ENCODE assay signal across 15 cellular contexts in genomic region chr19:33312065-33312464, GRCh38.
"Had no signal": no experiment of that assay in that cellular context is flagged by ENCODE, and none has a peak within 500 bp of the region (broad histone marks: within the 10 kb centered on the region; RNA-seq: fewer than 3 reads in every experiment).

No MANE protein-coding gene starts in this region.

- H3K4me3 Mint-ChIP-seq: naive thymus-derived CD8-positive, alpha-beta T cell; stimulated activated naive B cell treated with anti-CD40 and anti-IgM and Interleukin-4, amounts not matched to agents 10 μg/mL and 1 μg/mL and 100 μg/mL, for 72 hours; stimulated activated naive CD8-positive, alpha-beta T cell treated with anti-CD3 and anti-CD28 coated beads, Interleukin-15, amount 100 ng/mL, for 72 hours had no signal

- H3K4me2 ChIP-seq: hepatocyte had no signal

- H3K9me3 Mint-ChIP-seq: naive thymus-derived CD8-positive, alpha-beta T cell; stimulated activated naive CD8-positive, alpha-beta T cell treated with anti-CD3 and anti-CD28 coated beads, Interleukin-15, amount 100 ng/mL, for 72 hours had no signal

- H3K27ac Mint-ChIP-seq: naive thymus-derived CD8-positive, alpha-beta T cell; stimulated activated naive B cell treated with anti-CD40 and anti-IgM and Interleukin-4, amounts not matched to agents 10 μg/mL and 1 μg/mL and 100 μg/mL, for 72 hours; stimulated activated naive CD8-positive, alpha-beta T cell treated with anti-CD3 and anti-CD28 coated beads, Interleukin-15, amount 100 ng/mL, for 72 hours had no signal

- H3K79me2 ChIP-seq: hepatocyte had no signal

- H3K4me3 ChIP-seq: hepatocyte, mucosa of descending colon, right atrium auricular region, sigmoid colon, skin epidermis, testis, tibial nerve had no signal

- H3K4me1 Mint-ChIP-seq: naive thymus-derived CD8-positive, alpha-beta T cell; stimulated activated naive B cell treated with anti-CD40 and anti-IgM and Interleukin-4, amounts not matched to agents 10 μg/mL and 1 μg/mL and 100 μg/mL, for 72 hours; stimulated activated naive CD8-positive, alpha-beta T cell treated with anti-CD3 and anti-CD28 coated beads, Interleukin-15, amount 100 ng/mL, for 72 hours had no signal

- H3K4me1 ChIP-seq: right atrium auricular region, testis, tibial nerve had no signal

- H3K27me3 ChIP-seq: hepatocyte, neutrophil, right atrium auricular region, testis had no signal

- H3K27ac ChIP-seq: hepatocyte, neutrophil, right atrium auricular region, sigmoid colon, testis, tibial nerve had no signal

- H3K36me3 Mint-ChIP-seq: naive thymus-derived CD8-positive, alpha-beta T cell had no signal

- H2AFZ ChIP-seq: hepatocyte had no signal

- H3K9me3 ChIP-seq: mucosa of descending colon, right atrium auricular region, sigmoid colon, testis, tibial nerve had no signal

- DNase-seq: foreskin melanocyte; left ventricle myocardium superior; mesendoderm; naive thymus-derived CD8-positive, alpha-beta T cell; sigmoid colon; stimulated activated CD4-positive, alpha-beta T cell treated with anti-CD3 and anti-CD28 coated beads, Interleukin-4, amount 100 ng/mL, for 4 hours; stimulated activated naive B cell treated with anti-CD40 and anti-IgM and Interleukin-4, amounts not matched to agents 10 μg/mL and 1 μg/mL and 100 μg/mL, for 72 hours; stimulated activated naive CD8-positive, alpha-beta T cell treated with anti-CD3 and anti-CD28 coated beads, Interleukin-15, amount 100 ng/mL, for 72 hours; testis had no signal

- H3K36me3 ChIP-seq: neutrophil, right atrium auricular region, sigmoid colon, tibial nerve had no signal

- ATAC-seq: left ventricle myocardium superior; naive thymus-derived CD8-positive, alpha-beta T cell; stimulated activated naive B cell treated with anti-CD40 and anti-IgM and Interleukin-4, amounts not matched to agents 10 μg/mL and 1 μg/mL and 100 μg/mL, for 72 hours; stimulated activated naive CD8-positive, alpha-beta T cell treated with anti-CD3 and anti-CD28 coated beads, Interleukin-15, amount 100 ng/mL, for 72 hours had no signal
